Comparison of ENCODE assay signal across 17 cellular contexts in genomic region chr6:43779864-43780260, GRCh38. TPM values are rescaled to one million over a fixed set of nuclear protein-coding genes. Genes with fewer than 3 reads are reported as not detected.
DNase-seq lines count a peak whose midpoint lies in the region; ATAC-seq, FAIRE-seq and TF ChIP-seq lines count a peak whose summit lies in the region.
"Had no signal": no experiment of that assay in that cellular context is flagged by ENCODE, and none has a peak within 500 bp of the region (broad histone marks: within the 10 kb centered on the region; RNA-seq: fewer than 3 reads in every experiment).

No MANE protein-coding gene starts in this region.

- peaks cover 0 to 96% of the 10 kb centered on the region in 2 experiments; a peak in 2 of 3 replicates for H3K36me3 ChIP-seq in HEK293 (ENCODE audit: control insufficient read depth in 2 of 2, insufficient read depth in 1 of 2, low read length in 2 of 2)
- H3K36me3 ChIP-seq in kidney (ENCODE audit: control insufficient read depth in 1 of 2, insufficient read depth in 2 of 2, low read length in 2 of 2), result peaks cover 46 to 79% of the 10 kb centered on the region in 2 donors

- TF ChIP-seq CTCF in HEK293 (tag by site-specific recombination; IDR thresholded peaks at IDR 0.05) (no peak), kidney (IDR thresholded peaks at IDR 0.05; ENCODE audit: borderline replicate concordance, extremely low read depth, insufficient read depth) (no peak)

- no peak for ATAC-seq in HG03095 (IDR thresholded peaks at IDR 0.05; ENCODE audit: unreplicated experiment)
- ATAC-seq: activated T-helper 17 cell treated with anti-CD3 and anti-CD28 coated beads, Interleukin-2, amount 50 U/mL, for 72 hours; HCT116; natural killer cell treated with Interleukin-12 subunit alpha and Interleukin-12 subunit beta and Interleukin-15 and Interleukin-18, amount 100 ng/mL, for 72 hours had no signal

- FAIRE-seq in kidney (lab: Jason Lieb, UNC) (no peak), GM12892 (lab: Jason Lieb, UNC) (no peak)

- intact Hi-C loops in kidney (cut with DNase I), result loop anchor here (10.0 kb wide), 1 partner anchor 155 kb away; no protein-coding TSS in a partner anchor

- POLR2A ChIA-PET in HEK293 (lab: Yijun Ruan, JAX), result interaction anchor here (0.5 to 1.1 kb wide), 2 partner anchors 9 to 57 kb away, joined by 3 read pairs; no protein-coding TSS in a partner anchor

- DNase-seq in astrocyte of the hippocampus (ENCODE audit: low read depth, low spot score), result peak; percentile 42
- peak; percentile 94 for DNase-seq in kidney
- peak; percentile 39 for DNase-seq in renal cortical epithelial cell (ENCODE audit: low read depth)
- DNase-seq in NCI-H1048 (lab: John Stamatoyannopoulos, UW), result no peak
- DNase-seq in GM12892 (ENCODE audit: insufficient read length), result no peak
- DNase-seq: activated CD8-positive, alpha-beta memory T cell treated with anti-CD3 and anti-CD28 coated beads for 24 hours; amygdala; cortex of kidney; DND-41; NCI-H524; stimulated activated CD4-positive, alpha-beta T cell treated with anti-CD3 and anti-CD28 coated beads, Interleukin-4, amount 100 ng/mL, for 4 hours; WERI-Rb-1 had no signal

- H3K4me3 ChIP-seq in HEK293 (ENCODE audit: low read depth, low read length), result no peak overlapping the region
- no peak overlapping the region for H3K4me3 ChIP-seq in kidney (ENCODE audit: low read length in 2 of 2)

- H3K27ac ChIP-seq in HEK293 (ENCODE audit: extremely low read depth, low read depth, low read length) (peak overlapping the region; percentile 45; the same call in 1 of the 2 replicates), kidney (ENCODE audit: low read depth in 2 of 2, low read length in 2 of 2) (peak overlapping the region; percentile 48 to 60)
- H3K27ac ChIP-seq: WERI-Rb-1 had no signal

- peak overlapping the region in 1 of 2 donors; percentile 48 for H3K9ac ChIP-seq in kidney (ENCODE audit: low read length in 2 of 2)

- TF ChIP-seq POLR2A in GM12892 (IDR thresholded peaks at IDR 0.05; ENCODE audit: low read depth, low read length), result no peak

- H3K9me3 ChIP-seq in HEK293 (ENCODE audit: control insufficient read depth, insufficient read depth, low read depth, low read length) (no peaks in the 10 kb centered on the region), kidney (ENCODE audit: control insufficient read depth in 1 of 2, low read length in 2 of 2) (no peaks in the 10 kb centered on the region)

- CTCF ChIA-PET in HEK293 (lab: Yijun Ruan, JAX), result interaction anchor here (0.7 to 1.0 kb wide), 2 partner anchors 10 to 104 kb away, joined by 3 read pairs; partner anchors contain the start of gene VEGFA

- H3K4me1 ChIP-seq in HEK293 (ENCODE audit: control insufficient read depth, insufficient read depth, low read length) (peaks cover 14% of the 10 kb centered on the region), kidney (ENCODE audit: control insufficient read depth in 1 of 2, insufficient read depth in 1 of 2, low read depth in 1 of 2, low read length in 2 of 2) (peaks cover 34 to 39% of the 10 kb centered on the region in 2 donors)

TF ChIP-seq in HEK293, 187 proteins besides CTCF, POLR2A, EP300 and RAD21 (continues in another document):
- no peak for TF ChIP-seq ZSCAN16 (tag by site-specific recombination; IDR thresholded peaks at IDR 0.05)
- TF ChIP-seq INSM2 (tag by site-specific recombination; IDR thresholded peaks at IDR 0.05), result no peak
- 0 out of 2 replicates have a peak, but pooled peaks have one; percentile 37 for TF ChIP-seq SP7 (tag by site-specific recombination; IDR thresholded peaks at IDR 0.05)
- peak; percentile 63; the same call in 1 of the 2 replicates for TF ChIP-seq PATZ1 (tag by site-specific recombination; IDR thresholded peaks at IDR 0.05)
- peak; percentile 85 for TF ChIP-seq OSR2 (tag by site-specific recombination; IDR thresholded peaks at IDR 0.05)
- no peak for TF ChIP-seq MEIS1 (CRISPR knock-in tag; IDR thresholded peaks at IDR 0.05; ENCODE audit: borderline replicate concordance)
- TF ChIP-seq ZNF404 (tag by site-specific recombination; IDR thresholded peaks at IDR 0.05), result no peak
- TF ChIP-seq ZNF2 (tag by site-specific recombination; IDR thresholded peaks at IDR 0.05), result no peak
- TF ChIP-seq HOXC10 (CRISPR knock-in tag; IDR thresholded peaks at IDR 0.05), result no peak
- peak; percentile 66 for TF ChIP-seq GLIS2 (tag by site-specific recombination; IDR thresholded peaks at IDR 0.05)
- no peak for TF ChIP-seq ZNF660 (tag by site-specific recombination; IDR thresholded peaks at IDR 0.05)
- no peak for TF ChIP-seq KLF16 (tag by site-specific recombination; IDR thresholded peaks at IDR 0.05)
- TF ChIP-seq KLF17 (tag by site-specific recombination; IDR thresholded peaks at IDR 0.05), result peak; percentile 37; the same call in 1 of the 2 replicates
- TF ChIP-seq TCF7L2 (IDR thresholded peaks at IDR 0.05; ENCODE audit: borderline replicate concordance, low read depth, low read length), result no peak
- TF ChIP-seq ZNF324 (tag by site-specific recombination; IDR thresholded peaks at IDR 0.05), result no peak
- no peak for TF ChIP-seq ZNF211 (tag by site-specific recombination; IDR thresholded peaks at IDR 0.05; ENCODE audit: low read depth)
- TF ChIP-seq ZNF768 (tag by site-specific recombination; IDR thresholded peaks at IDR 0.05), result no peak
- TF ChIP-seq ZNF48 (tag by site-specific recombination; IDR thresholded peaks at IDR 0.05), result no peak
- peak; percentile 85; the same call in 1 of the 2 replicates for TF ChIP-seq GLIS1 (tag by site-specific recombination; IDR thresholded peaks at IDR 0.05)
- TF ChIP-seq ZBTB7A (tag by site-specific recombination; IDR thresholded peaks at IDR 0.05; ENCODE audit: low read depth), result no peak
- TF ChIP-seq ZBTB49 (tag by site-specific recombination; IDR thresholded peaks at IDR 0.05; ENCODE audit: low read depth), result no peak
- peak; percentile 75 for TF ChIP-seq ZFHX2 (tag by site-specific recombination; conservative IDR thresholded peaks at IDR 0.05)
- no peak for TF ChIP-seq MYNN (tag by site-specific recombination; IDR thresholded peaks at IDR 0.05; ENCODE audit: borderline replicate concordance)
- no peak for TF ChIP-seq ZNF624 (tag by site-specific recombination; IDR thresholded peaks at IDR 0.05)
- TF ChIP-seq ZBTB20 (tag by site-specific recombination; IDR thresholded peaks at IDR 0.05), result no peak
- TF ChIP-seq ZBTB8A (tag by site-specific recombination; IDR thresholded peaks at IDR 0.05), result peak; percentile 55

RNA-seq across cellular contexts. Expression of gene VEGFA, which starts 9.9 kb away (rescaled TPM):
- total RNA-seq in kidney (36.3 TPM), renal cortical epithelial cell (121 and 249 TPM in 2 replicates)
- 111 TPM for polyA plus RNA-seq in kidney (ENCODE audit: insufficient read depth, low read depth, low replicate concordance)
- polyA plus RNA-seq in GM12892 (2012; ENCODE audit: missing spikeins), result 66.3 TPM

Comparison
In these comparisons a context has a peak if more than half of its experiments do, and no peak if none do; other contexts are left out.
1. DNase-seq: peak in astrocyte of the hippocampus (single experiment), kidney (single experiment) and renal cortical epithelial cell (single experiment); none in NCI-H1048 (single experiment) and GM12892 (single experiment).